1 cellular context compared by ENCODE assay signal in the genomic region with DNA sequence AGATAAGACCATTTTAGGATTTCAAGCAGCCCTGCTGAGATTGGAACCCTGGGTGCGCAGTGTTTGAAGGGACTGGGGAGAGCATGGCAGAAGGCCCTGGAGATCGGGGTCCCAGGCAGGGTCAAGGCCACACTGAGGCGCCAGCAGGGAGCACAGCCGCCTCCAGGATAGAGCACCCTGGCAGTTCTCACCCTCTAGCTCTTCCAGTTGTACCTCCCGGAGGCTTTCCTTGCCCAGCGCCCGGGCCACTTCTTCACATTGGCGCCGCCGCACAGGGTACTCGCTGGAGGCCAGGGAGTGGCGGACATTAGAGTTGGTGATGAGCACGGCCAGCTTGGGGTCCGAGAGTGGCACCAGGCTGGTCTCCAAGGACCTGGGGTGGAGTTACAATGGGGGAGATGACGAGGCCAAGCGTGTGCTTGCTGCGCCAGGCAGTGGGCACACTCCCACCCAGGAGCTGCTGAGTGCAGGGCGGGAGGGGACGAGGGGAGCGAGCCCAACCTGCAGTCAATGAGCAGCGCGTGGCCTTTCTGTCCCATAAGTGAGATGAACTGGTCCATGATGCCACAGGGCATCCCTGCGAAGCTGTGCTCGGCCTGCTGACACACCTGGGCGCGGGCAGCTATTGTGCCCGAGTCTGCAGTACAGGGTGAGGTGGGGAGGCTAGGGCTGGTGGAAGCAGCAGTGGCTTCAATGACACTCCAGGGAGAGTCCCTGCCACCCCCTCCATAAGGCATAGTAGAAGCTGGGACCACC.
TF ChIP-seq lines count a peak whose summit lies in the region.

No MANE protein-coding gene starts in this region.

TF ChIP-seq in HepG2, 621 proteins besides CTCF, POLR2A, EP300 and RAD21:
- TF ChIP-seq PAWR (CRISPR knock-in tag; IDR thresholded peaks at IDR 0.05; ENCODE audit: borderline replicate concordance), result no peak
- no peak for TF ChIP-seq ZNF160 (CRISPR knock-in tag; IDR thresholded peaks at IDR 0.05)
- peak; percentile 51; the same call in 1 of the 2 replicates for TF ChIP-seq NR2F6 (IDR thresholded peaks at IDR 0.05)
- TF ChIP-seq NR2F6 (CRISPR knock-in tag; IDR thresholded peaks at IDR 0.05), result 0 out of 2 replicates have a peak, but pooled peaks have one; percentile 17
- no peak for TF ChIP-seq ETV6 (CRISPR knock-in tag; conservative IDR thresholded peaks at IDR 0.05)
- TF ChIP-seq, protein P1, sequence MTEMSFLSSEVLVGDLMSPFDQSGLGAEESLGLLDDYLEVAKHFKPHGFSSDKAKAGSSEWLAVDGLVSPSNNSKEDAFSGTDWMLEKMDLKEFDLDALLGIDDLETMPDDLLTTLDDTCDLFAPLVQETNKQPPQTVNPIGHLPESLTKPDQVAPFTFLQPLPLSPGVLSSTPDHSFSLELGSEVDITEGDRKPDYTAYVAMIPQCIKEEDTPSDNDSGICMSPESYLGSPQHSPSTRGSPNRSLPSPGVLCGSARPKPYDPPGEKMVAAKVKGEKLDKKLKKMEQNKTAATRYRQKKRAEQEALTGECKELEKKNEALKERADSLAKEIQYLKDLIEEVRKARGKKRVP (CRISPR knock-in tag; IDR thresholded peaks at IDR 0.05), result no peak
- 0 out of 2 replicates have a peak, but pooled peaks have one; percentile 29 for TF ChIP-seq ZNF446 (CRISPR knock-in tag; IDR thresholded peaks at IDR 0.05)
- no peak for TF ChIP-seq ZSCAN9 (CRISPR knock-in tag; IDR thresholded peaks at IDR 0.05; ENCODE audit: borderline replicate concordance)
- TF ChIP-seq HDAC2 (CRISPR knock-in tag; IDR thresholded peaks at IDR 0.05), result no peak
- TF ChIP-seq SRY (CRISPR knock-in tag; IDR thresholded peaks at IDR 0.05), result no peak
- TF ChIP-seq RXRA (CRISPR knock-in tag; IDR thresholded peaks at IDR 0.05), result peak; percentile 36; the same call in 1 of the 2 replicates
- peak; percentile 60 for TF ChIP-seq AGO2 (optimal IDR thresholded peaks at IDR 0.05; ENCODE audit: low read depth, low read length)
- TF ChIP-seq ZEB1 (IDR thresholded peaks at IDR 0.05; ENCODE audit: insufficient replicate concordance, low read depth), result no peak
- no peak for TF ChIP-seq ZNF879 (CRISPR knock-in tag; IDR thresholded peaks at IDR 0.05)
- TF ChIP-seq, protein P2, sequence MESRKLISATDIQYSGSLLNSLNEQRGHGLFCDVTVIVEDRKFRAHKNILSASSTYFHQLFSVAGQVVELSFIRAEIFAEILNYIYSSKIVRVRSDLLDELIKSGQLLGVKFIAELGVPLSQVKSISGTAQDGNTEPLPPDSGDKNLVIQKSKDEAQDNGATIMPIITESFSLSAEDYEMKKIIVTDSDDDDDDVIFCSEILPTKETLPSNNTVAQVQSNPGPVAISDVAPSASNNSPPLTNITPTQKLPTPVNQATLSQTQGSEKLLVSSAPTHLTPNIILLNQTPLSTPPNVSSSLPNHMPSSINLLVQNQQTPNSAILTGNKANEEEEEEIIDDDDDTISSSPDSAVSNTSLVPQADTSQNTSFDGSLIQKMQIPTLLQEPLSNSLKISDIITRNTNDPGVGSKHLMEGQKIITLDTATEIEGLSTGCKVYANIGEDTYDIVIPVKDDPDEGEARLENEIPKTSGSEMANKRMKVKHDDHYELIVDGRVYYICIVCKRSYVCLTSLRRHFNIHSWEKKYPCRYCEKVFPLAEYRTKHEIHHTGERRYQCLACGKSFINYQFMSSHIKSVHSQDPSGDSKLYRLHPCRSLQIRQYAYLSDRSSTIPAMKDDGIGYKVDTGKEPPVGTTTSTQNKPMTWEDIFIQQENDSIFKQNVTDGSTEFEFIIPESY (CRISPR knock-in tag; IDR thresholded peaks at IDR 0.05), result peak; percentile 83
- 0 out of 2 replicates have a peak, but pooled peaks have one; percentile 55 for TF ChIP-seq HNRNPL (IDR thresholded peaks at IDR 0.05; ENCODE audit: low read depth, low read length)
- TF ChIP-seq, protein P3, sequence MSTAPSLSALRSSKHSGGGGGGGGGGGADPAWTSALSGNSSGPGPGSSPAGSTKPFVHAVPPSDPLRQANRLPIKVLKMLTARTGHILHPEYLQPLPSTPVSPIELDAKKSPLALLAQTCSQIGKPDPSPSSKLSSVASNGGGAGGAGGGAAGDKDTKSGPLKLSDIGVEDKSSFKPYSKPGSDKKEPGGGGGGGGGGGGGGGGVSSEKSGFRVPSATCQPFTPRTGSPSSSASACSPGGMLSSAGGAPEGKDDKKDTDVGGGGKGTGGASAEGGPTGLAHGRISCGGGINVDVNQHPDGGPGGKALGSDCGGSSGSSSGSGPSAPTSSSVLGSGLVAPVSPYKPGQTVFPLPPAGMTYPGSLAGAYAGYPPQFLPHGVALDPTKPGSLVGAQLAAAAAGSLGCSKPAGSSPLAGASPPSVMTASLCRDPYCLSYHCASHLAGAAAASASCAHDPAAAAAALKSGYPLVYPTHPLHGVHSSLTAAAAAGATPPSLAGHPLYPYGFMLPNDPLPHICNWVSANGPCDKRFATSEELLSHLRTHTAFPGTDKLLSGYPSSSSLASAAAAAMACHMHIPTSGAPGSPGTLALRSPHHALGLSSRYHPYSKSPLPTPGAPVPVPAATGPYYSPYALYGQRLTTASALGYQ (CRISPR knock-in tag; IDR thresholded peaks at IDR 0.05), result no peak
- TF ChIP-seq, protein P4, sequence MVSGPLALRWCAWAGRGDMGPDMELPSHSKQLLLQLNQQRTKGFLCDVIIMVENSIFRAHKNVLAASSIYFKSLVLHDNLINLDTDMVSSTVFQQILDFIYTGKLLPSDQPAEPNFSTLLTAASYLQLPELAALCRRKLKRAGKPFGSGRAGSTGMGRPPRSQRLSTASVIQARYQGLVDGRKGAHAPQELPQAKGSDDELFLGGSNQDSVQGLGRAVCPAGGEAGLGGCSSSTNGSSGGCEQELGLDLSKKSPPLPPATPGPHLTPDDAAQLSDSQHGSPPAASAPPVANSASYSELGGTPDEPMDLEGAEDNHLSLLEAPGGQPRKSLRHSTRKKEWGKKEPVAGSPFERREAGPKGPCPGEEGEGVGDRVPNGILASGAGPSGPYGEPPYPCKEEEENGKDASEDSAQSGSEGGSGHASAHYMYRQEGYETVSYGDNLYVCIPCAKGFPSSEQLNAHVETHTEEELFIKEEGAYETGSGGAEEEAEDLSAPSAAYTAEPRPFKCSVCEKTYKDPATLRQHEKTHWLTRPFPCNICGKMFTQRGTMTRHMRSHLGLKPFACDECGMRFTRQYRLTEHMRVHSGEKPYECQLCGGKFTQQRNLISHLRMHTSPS (CRISPR knock-in tag; IDR thresholded peaks at IDR 0.05; ENCODE audit: low read depth), result peak; percentile 54; the same call in 1 of the 2 replicates
- no peak for TF ChIP-seq SKI (IDR thresholded peaks at IDR 0.05; ENCODE audit: partially characterized antibody)
- no peak for TF ChIP-seq ZNF724P (CRISPR knock-in tag; IDR thresholded peaks at IDR 0.05; ENCODE audit: borderline replicate concordance)
- TF ChIP-seq ZNF263 (CRISPR knock-in tag; IDR thresholded peaks at IDR 0.05), result peak; percentile 84
- no peak for TF ChIP-seq ZNF619 (CRISPR knock-in tag; IDR thresholded peaks at IDR 0.05)
- TF ChIP-seq FOXK2 (IDR thresholded peaks at IDR 0.05), result no peak
- TF ChIP-seq ZBTB7A (CRISPR knock-in tag; IDR thresholded peaks at IDR 0.05), result no peak
- TF ChIP-seq, protein P5, sequence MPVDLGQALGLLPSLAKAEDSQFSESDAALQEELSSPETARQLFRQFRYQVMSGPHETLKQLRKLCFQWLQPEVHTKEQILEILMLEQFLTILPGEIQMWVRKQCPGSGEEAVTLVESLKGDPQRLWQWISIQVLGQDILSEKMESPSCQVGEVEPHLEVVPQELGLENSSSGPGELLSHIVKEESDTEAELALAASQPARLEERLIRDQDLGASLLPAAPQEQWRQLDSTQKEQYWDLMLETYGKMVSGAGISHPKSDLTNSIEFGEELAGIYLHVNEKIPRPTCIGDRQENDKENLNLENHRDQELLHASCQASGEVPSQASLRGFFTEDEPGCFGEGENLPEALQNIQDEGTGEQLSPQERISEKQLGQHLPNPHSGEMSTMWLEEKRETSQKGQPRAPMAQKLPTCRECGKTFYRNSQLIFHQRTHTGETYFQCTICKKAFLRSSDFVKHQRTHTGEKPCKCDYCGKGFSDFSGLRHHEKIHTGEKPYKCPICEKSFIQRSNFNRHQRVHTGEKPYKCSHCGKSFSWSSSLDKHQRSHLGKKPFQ (CRISPR knock-in tag; IDR thresholded peaks at IDR 0.05; ENCODE audit: insufficient replicate concordance), result no peak
- no peak for TF ChIP-seq TBX3 (IDR thresholded peaks at IDR 0.05; ENCODE audit: borderline replicate concordance)
- no peak for TF ChIP-seq ZFP1 (CRISPR knock-in tag; IDR thresholded peaks at IDR 0.05)
- no peak for TF ChIP-seq GZF1 (CRISPR knock-in tag; IDR thresholded peaks at IDR 0.05)
- TF ChIP-seq, protein P6, sequence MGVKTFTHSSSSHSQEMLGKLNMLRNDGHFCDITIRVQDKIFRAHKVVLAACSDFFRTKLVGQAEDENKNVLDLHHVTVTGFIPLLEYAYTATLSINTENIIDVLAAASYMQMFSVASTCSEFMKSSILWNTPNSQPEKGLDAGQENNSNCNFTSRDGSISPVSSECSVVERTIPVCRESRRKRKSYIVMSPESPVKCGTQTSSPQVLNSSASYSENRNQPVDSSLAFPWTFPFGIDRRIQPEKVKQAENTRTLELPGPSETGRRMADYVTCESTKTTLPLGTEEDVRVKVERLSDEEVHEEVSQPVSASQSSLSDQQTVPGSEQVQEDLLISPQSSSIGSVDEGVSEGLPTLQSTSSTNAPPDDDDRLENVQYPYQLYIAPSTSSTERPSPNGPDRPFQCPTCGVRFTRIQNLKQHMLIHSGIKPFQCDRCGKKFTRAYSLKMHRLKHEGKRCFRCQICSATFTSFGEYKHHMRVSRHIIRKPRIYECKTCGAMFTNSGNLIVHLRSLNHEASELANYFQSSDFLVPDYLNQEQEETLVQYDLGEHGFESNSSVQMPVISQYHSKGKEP (CRISPR knock-in tag; IDR thresholded peaks at IDR 0.05), result no peak
- TF ChIP-seq SALL1 (CRISPR knock-in tag; IDR thresholded peaks at IDR 0.05), result no peak
- no peak for TF ChIP-seq CHCHD3 (CRISPR knock-in tag; IDR thresholded peaks at IDR 0.05)
- peak; percentile 10; the same call in 1 of the 2 replicates for TF ChIP-seq RBFOX2 (IDR thresholded peaks at IDR 0.05; ENCODE audit: low read depth, low read length)
